In the genomic region with DNA sequence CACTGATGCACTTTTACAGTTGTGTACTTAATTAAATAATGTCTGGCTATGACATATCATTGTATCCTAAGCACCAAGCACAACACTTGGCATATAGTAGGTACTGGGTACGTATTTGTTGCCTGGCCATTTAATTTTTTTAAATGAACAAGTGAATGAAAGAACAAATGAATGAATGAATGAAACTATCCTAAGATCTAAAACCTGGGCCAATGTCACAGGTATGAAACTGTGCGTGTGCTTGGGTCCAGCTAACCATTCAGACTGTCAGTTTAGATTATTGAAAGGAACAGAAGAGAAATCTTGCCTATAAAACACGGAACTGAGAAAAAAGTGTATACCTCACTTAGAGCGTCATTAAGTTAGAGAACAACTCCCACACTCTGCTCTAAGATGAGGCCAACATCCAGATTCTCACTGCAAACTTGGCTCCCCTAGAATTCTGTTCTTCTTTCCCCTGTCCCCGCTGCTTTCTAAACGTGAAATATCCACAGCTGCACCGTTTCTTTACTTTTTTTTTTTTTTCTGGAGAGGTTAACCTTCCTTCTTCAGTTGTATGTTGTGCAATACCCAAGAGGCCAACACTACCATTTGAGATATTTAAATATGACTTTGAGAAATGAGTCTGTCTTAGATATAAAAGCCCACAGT, we compare ENCODE assay signal across 1 cellular context.
TF ChIP-seq lines count a peak whose summit lies in the region.

No MANE protein-coding gene starts in this region.

TF ChIP-seq in GM12878, 131 proteins besides CTCF, POLR2A, EP300 and RAD21 (continued from another document):
- TF ChIP-seq, protein P1, sequence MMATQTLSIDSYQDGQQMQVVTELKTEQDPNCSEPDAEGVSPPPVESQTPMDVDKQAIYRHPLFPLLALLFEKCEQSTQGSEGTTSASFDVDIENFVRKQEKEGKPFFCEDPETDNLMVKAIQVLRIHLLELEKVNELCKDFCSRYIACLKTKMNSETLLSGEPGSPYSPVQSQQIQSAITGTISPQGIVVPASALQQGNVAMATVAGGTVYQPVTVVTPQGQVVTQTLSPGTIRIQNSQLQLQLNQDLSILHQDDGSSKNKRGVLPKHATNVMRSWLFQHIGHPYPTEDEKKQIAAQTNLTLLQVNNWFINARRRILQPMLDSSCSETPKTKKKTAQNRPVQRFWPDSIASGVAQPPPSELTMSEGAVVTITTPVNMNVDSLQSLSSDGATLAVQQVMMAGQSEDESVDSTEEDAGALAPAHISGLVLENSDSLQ (IDR thresholded peaks at IDR 0.05): peak; percentile 84
- TF ChIP-seq JUNB (IDR thresholded peaks at IDR 0.05) (no peak), MEF2B (IDR thresholded peaks at IDR 0.05; ENCODE audit: partially characterized antibody, poor library complexity, severe bottlenecking) (peak; percentile 49), NFYA (IDR thresholded peaks at IDR 0.05; ENCODE audit: borderline replicate concordance, low read depth, low read length) (no peak), SRF (IDR thresholded peaks at IDR 0.05; ENCODE audit: low read depth in 2 of 2, low read length in 2 of 2) (no peak), IRF4 (IDR thresholded peaks at IDR 0.05; ENCODE audit: low read depth, low read length) (peak; percentile 73), ZNF217 (IDR thresholded peaks at IDR 0.05) (peak; percentile 72; the same call in 1 of the 2 replicates), BMI1 (IDR thresholded peaks at IDR 0.05; ENCODE audit: borderline replicate concordance) (no peak; the same call in 1 of the 2 replicates), ATF7 (IDR thresholded peaks at IDR 0.05; ENCODE audit: low read depth) (peak; percentile 83), ASH2L (IDR thresholded peaks at IDR 0.05; ENCODE audit: borderline replicate concordance, low read depth) (no peak; the same call in 1 of the 2 replicates), PAX5 (IDR thresholded peaks at IDR 0.05; ENCODE audit: borderline replicate concordance, low read depth, low read length) (peak; percentile 25; the same call in 1 of the 2 replicates), TCF3 (IDR thresholded peaks at IDR 0.05; ENCODE audit: borderline replicate concordance, insufficient read depth, low read depth, low read length) (no peak), CEBPB (IDR thresholded peaks at IDR 0.05; ENCODE audit: borderline replicate concordance in 1 of 2, low read depth in 2 of 2, low read length in 2 of 2) (peak in 1 of 2 experiments; percentile 48; a peak in 2 of 4 replicates), CREB1 (IDR thresholded peaks at IDR 0.05; ENCODE audit: low read depth) (peak; percentile 63), ZNF24 (IDR thresholded peaks at IDR 0.05) (peak; percentile 99), NBN (IDR thresholded peaks at IDR 0.05) (peak; percentile 80; the same call in 1 of the 2 replicates), CHD2 (IDR thresholded peaks at IDR 0.05; ENCODE audit: borderline replicate concordance, low read depth, low read length) (peak; percentile 52; the same call in 1 of the 2 replicates), POU2F2 (IDR thresholded peaks at IDR 0.05; ENCODE audit: borderline replicate concordance, low read depth, low read length) (peak; percentile 16; the same call in 1 of the 3 replicates), RUNX3 (IDR thresholded peaks at IDR 0.05; ENCODE audit: low read length) (peak; percentile 26), ESRRA (IDR thresholded peaks at IDR 0.05; ENCODE audit: low read length) (no peak), MXI1 (IDR thresholded peaks at IDR 0.05; ENCODE audit: low read depth, low read length) (no peak), RAD51 (IDR thresholded peaks at IDR 0.05) (0 out of 2 replicates have a peak, but pooled peaks have one; percentile 26), ZNF384 (IDR thresholded peaks at IDR 0.05; ENCODE audit: borderline replicate concordance, low read depth, low read length) (peak; percentile 57; the same call in 1 of the 2 replicates), DPF2 (IDR thresholded peaks at IDR 0.05) (peak; percentile 59), HDAC6 (IDR thresholded peaks at IDR 0.05; ENCODE audit: unreplicated experiment) (no peak), SP1 (IDR thresholded peaks at IDR 0.05; ENCODE audit: low read depth, low read length) (peak; percentile 58), CREM (IDR thresholded peaks at IDR 0.05; ENCODE audit: low read depth) (peak; percentile 45; the same call in 1 of the 2 replicates), CBFB (IDR thresholded peaks at IDR 0.05; ENCODE audit: low read depth) (no peak), SPI1 (IDR thresholded peaks at IDR 0.05; ENCODE audit: borderline replicate concordance, insufficient read depth, low read depth, low read length) (peak; percentile 93), BHLHE40 (IDR thresholded peaks at IDR 0.05; ENCODE audit: borderline replicate concordance in 1 of 2, low read depth in 2 of 2, low read length in 1 of 2) (peak in 1 of 2 experiments; percentile 34; a peak in 1 of 4 replicates)
- TF ChIP-seq, protein P2, sequence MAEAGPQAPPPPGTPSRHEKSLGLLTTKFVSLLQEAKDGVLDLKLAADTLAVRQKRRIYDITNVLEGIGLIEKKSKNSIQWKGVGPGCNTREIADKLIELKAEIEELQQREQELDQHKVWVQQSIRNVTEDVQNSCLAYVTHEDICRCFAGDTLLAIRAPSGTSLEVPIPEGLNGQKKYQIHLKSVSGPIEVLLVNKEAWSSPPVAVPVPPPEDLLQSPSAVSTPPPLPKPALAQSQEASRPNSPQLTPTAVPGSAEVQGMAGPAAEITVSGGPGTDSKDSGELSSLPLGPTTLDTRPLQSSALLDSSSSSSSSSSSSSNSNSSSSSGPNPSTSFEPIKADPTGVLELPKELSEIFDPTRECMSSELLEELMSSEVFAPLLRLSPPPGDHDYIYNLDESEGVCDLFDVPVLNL (IDR thresholded peaks at IDR 0.05; ENCODE audit: low read depth, low read length): no peak
- TF ChIP-seq, protein P3, sequence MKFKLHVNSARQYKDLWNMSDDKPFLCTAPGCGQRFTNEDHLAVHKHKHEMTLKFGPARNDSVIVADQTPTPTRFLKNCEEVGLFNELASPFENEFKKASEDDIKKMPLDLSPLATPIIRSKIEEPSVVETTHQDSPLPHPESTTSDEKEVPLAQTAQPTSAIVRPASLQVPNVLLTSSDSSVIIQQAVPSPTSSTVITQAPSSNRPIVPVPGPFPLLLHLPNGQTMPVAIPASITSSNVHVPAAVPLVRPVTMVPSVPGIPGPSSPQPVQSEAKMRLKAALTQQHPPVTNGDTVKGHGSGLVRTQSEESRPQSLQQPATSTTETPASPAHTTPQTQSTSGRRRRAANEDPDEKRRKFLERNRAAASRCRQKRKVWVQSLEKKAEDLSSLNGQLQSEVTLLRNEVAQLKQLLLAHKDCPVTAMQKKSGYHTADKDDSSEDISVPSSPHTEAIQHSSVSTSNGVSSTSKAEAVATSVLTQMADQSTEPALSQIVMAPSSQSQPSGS (IDR thresholded peaks at IDR 0.05; ENCODE audit: low read length): peak; percentile 53; the same call in 1 of the 2 replicates
- TF ChIP-seq, protein P4, sequence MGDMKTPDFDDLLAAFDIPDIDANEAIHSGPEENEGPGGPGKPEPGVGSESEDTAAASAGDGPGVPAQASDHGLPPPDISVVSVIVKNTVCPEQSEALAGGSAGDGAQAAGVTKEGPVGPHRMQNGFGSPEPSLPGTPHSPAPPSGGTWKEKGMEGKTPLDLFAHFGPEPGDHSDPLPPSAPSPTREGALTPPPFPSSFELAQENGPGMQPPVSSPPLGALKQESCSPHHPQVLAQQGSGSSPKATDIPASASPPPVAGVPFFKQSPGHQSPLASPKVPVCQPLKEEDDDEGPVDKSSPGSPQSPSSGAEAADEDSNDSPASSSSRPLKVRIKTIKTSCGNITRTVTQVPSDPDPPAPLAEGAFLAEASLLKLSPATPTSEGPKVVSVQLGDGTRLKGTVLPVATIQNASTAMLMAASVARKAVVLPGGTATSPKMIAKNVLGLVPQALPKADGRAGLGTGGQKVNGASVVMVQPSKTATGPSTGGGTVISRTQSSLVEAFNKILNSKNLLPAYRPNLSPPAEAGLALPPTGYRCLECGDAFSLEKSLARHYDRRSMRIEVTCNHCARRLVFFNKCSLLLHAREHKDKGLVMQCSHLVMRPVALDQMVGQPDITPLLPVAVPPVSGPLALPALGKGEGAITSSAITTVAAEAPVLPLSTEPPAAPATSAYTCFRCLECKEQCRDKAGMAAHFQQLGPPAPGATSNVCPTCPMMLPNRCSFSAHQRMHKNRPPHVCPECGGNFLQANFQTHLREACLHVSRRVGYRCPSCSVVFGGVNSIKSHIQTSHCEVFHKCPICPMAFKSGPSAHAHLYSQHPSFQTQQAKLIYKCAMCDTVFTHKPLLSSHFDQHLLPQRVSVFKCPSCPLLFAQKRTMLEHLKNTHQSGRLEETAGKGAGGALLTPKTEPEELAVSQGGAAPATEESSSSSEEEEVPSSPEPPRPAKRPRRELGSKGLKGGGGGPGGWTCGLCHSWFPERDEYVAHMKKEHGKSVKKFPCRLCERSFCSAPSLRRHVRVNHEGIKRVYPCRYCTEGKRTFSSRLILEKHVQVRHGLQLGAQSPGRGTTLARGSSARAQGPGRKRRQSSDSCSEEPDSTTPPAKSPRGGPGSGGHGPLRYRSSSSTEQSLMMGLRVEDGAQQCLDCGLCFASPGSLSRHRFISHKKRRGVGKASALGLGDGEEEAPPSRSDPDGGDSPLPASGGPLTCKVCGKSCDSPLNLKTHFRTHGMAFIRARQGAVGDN (IDR thresholded peaks at IDR 0.05): peak; percentile 71; the same call in 1 of the 2 replicates
- TF ChIP-seq, protein P5, sequence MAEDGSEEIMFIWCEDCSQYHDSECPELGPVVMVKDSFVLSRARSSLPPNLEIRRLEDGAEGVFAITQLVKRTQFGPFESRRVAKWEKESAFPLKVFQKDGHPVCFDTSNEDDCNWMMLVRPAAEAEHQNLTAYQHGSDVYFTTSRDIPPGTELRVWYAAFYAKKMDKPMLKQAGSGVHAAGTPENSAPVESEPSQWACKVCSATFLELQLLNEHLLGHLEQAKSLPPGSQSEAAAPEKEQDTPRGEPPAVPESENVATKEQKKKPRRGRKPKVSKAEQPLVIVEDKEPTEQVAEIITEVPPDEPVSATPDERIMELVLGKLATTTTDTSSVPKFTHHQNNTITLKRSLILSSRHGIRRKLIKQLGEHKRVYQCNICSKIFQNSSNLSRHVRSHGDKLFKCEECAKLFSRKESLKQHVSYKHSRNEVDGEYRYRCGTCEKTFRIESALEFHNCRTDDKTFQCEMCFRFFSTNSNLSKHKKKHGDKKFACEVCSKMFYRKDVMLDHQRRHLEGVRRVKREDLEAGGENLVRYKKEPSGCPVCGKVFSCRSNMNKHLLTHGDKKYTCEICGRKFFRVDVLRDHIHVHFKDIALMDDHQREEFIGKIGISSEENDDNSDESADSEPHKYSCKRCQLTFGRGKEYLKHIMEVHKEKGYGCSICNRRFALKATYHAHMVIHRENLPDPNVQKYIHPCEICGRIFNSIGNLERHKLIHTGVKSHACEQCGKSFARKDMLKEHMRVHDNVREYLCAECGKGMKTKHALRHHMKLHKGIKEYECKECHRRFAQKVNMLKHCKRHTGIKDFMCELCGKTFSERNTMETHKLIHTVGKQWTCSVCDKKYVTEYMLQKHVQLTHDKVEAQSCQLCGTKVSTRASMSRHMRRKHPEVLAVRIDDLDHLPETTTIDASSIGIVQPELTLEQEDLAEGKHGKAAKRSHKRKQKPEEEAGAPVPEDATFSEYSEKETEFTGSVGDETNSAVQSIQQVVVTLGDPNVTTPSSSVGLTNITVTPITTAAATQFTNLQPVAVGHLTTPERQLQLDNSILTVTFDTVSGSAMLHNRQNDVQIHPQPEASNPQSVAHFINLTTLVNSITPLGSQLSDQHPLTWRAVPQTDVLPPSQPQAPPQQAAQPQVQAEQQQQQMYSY (CRISPR knock-in tag; IDR thresholded peaks at IDR 0.05): no peak
- TF ChIP-seq, protein P6, sequence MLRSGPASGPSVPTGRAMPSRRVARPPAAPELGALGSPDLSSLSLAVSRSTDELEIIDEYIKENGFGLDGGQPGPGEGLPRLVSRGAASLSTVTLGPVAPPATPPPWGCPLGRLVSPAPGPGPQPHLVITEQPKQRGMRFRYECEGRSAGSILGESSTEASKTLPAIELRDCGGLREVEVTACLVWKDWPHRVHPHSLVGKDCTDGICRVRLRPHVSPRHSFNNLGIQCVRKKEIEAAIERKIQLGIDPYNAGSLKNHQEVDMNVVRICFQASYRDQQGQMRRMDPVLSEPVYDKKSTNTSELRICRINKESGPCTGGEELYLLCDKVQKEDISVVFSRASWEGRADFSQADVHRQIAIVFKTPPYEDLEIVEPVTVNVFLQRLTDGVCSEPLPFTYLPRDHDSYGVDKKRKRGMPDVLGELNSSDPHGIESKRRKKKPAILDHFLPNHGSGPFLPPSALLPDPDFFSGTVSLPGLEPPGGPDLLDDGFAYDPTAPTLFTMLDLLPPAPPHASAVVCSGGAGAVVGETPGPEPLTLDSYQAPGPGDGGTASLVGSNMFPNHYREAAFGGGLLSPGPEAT (IDR thresholded peaks at IDR 0.05; ENCODE audit: low read depth): peak; percentile 75
- TF ChIP-seq, protein P7, sequence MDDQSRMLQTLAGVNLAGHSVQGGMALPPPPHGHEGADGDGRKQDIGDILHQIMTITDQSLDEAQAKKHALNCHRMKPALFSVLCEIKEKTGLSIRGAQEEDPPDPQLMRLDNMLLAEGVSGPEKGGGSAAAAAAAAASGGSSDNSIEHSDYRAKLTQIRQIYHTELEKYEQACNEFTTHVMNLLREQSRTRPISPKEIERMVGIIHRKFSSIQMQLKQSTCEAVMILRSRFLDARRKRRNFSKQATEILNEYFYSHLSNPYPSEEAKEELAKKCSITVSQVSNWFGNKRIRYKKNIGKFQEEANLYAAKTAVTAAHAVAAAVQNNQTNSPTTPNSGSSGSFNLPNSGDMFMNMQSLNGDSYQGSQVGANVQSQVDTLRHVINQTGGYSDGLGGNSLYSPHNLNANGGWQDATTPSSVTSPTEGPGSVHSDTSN (IDR thresholded peaks at IDR 0.05; ENCODE audit: insufficient replicate concordance, low read depth, low read length): peak; percentile 19
